ENCODE assay signal across 32 cellular contexts in genomic region chr11:75011357-75011756, GRCh38.
"Had no signal": no experiment of that assay in that cellular context is flagged by ENCODE, and none has a peak within 500 bp of the region (broad histone marks: within the 10 kb centered on the region; RNA-seq: fewer than 3 reads in every experiment).

No MANE protein-coding gene starts in this region.

- H3K4me1 ChIP-seq: left lung, lower lobe of right lung, spleen, testis, thyroid gland, transverse colon, upper lobe of right lung had no signal

- DNase-seq: hypothalamus; immature natural killer cell; kidney; left colon; left lung; lower lobe of right lung; mammary epithelial cell; mesenchymal stem cell; naive B cell; natural killer cell; nephron progenitor cell; occipital lobe; retina; right cardiac atrium; small intestine; spleen; stimulated activated CD4-positive, alpha-beta T cell treated with anti-CD3 and anti-CD28 coated beads, Interleukin-4, amount 100 ng/mL, for 24 hours; stimulated activated naive CD4-positive, alpha-beta T cell treated with Interleukin-2 at 50 U/mL for 16 hours; stimulated activated naive CD8-positive, alpha-beta T cell treated with anti-CD3 and anti-CD28 coated beads, Interleukin-15, amount 100 ng/mL, for 72 hours; substantia nigra; testis; thyroid gland; transverse colon; upper lobe of right lung had no signal

- ATAC-seq: left colon; left lung; lower lobe of right lung; natural killer cell; right cardiac atrium; sciatic nerve; stimulated activated memory B cell treated with anti-CD40 and anti-IgM and Interleukin-4, amounts not matched to agents 10 μg/mL and 1 μg/mL and 100 μg/mL, for 72 hours; stimulated activated naive CD8-positive, alpha-beta T cell treated with anti-CD3 and anti-CD28 coated beads, Interleukin-15, amount 100 ng/mL, for 72 hours; upper lobe of right lung had no signal

- H3K36me3 ChIP-seq: neural progenitor cell, transverse colon had no signal

- H3K4me3 ChIP-seq: left lung, lower lobe of right lung, neural progenitor cell, spleen, testis, thyroid gland, transverse colon, upper lobe of right lung had no signal

- H3K9me3 Mint-ChIP-seq: immature natural killer cell; mesothelial cell of epicardium; naive B cell; natural killer cell; nephron progenitor cell; neural progenitor cell; stimulated activated memory B cell treated with anti-CD40 and anti-IgM and Interleukin-4, amounts not matched to agents 10 μg/mL and 1 μg/mL and 100 μg/mL, for 72 hours; stimulated activated naive CD8-positive, alpha-beta T cell treated with anti-CD3 and anti-CD28 coated beads, Interleukin-15, amount 100 ng/mL, for 72 hours had no signal

- H3K27ac Mint-ChIP-seq: immature natural killer cell; mesothelial cell of epicardium; natural killer cell; nephron progenitor cell; neural progenitor cell; progenitor cell of endocrine pancreas; stimulated activated memory B cell treated with anti-CD40 and anti-IgM and Interleukin-4, amounts not matched to agents 10 μg/mL and 1 μg/mL and 100 μg/mL, for 72 hours; stimulated activated naive CD8-positive, alpha-beta T cell treated with anti-CD3 and anti-CD28 coated beads, Interleukin-15, amount 100 ng/mL, for 72 hours had no signal

- H3K4me3 Mint-ChIP-seq: immature natural killer cell; mesothelial cell of epicardium; naive B cell; natural killer cell; nephron progenitor cell; neural progenitor cell; stimulated activated memory B cell treated with anti-CD40 and anti-IgM and Interleukin-4, amounts not matched to agents 10 μg/mL and 1 μg/mL and 100 μg/mL, for 72 hours; stimulated activated naive CD8-positive, alpha-beta T cell treated with anti-CD3 and anti-CD28 coated beads, Interleukin-15, amount 100 ng/mL, for 72 hours had no signal

- H3K4me2 ChIP-seq: neural progenitor cell had no signal

- H3K27me3 Mint-ChIP-seq: naive B cell; progenitor cell of endocrine pancreas; stimulated activated memory B cell treated with anti-CD40 and anti-IgM and Interleukin-4, amounts not matched to agents 10 μg/mL and 1 μg/mL and 100 μg/mL, for 72 hours; stimulated activated naive CD8-positive, alpha-beta T cell treated with anti-CD3 and anti-CD28 coated beads, Interleukin-15, amount 100 ng/mL, for 72 hours had no signal

- H3K9ac ChIP-seq: neural progenitor cell had no signal

- H3K4me1 Mint-ChIP-seq: immature natural killer cell; mesothelial cell of epicardium; naive B cell; natural killer cell; stimulated activated memory B cell treated with anti-CD40 and anti-IgM and Interleukin-4, amounts not matched to agents 10 μg/mL and 1 μg/mL and 100 μg/mL, for 72 hours; stimulated activated naive CD8-positive, alpha-beta T cell treated with anti-CD3 and anti-CD28 coated beads, Interleukin-15, amount 100 ng/mL, for 72 hours had no signal

- H3K27ac ChIP-seq: left lung, lower lobe of right lung, neural progenitor cell, neutrophil, spleen, testis, thyroid gland, transverse colon, upper lobe of right lung had no signal

- FAIRE-seq: islet of Langerhans, kidney, small intestine, urothelium cell line had no signal

- H2AFZ ChIP-seq: neural progenitor cell had no signal

- H3K9me3 ChIP-seq: left lung, lower lobe of right lung, neutrophil, spleen, testis, thyroid gland, transverse colon, upper lobe of right lung had no signal

- H3K27me3 ChIP-seq: left lung, neural progenitor cell, neutrophil, spleen, testis, thyroid gland, transverse colon, upper lobe of right lung had no signal
